8 cellular contexts compared by ENCODE assay signal in the genomic region with DNA sequence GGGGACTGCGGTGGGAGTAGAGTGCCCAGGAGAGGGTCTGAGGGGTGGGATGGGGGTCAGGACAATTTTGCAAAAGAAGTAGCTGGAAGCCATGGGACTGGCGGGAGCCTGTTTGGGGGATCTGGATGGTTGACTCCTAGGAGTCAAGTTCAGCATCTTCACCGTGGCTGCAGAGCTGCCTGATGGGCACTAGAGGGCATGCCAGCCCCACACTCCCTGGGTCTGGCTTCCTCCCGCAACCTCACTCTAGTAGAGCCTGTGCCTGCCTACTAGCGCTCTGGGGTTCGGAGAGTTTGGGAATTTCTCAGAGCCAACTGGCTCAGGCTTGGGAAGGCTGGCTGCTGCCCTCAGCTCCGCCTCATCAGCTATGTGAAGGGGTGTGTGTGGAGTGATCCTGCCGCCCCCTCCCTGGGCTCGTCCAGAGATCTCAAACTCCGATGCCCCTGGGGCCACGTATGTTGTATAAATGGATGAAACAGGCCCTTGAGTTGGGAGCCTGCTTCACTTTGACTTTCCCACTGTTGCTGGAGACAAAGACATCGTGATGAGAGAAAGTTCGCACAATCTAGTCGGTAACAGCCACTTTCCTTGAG. TPM values are rescaled to one million over a fixed set of nuclear protein-coding genes. Genes with fewer than 3 reads are reported as not detected.
DNase-seq lines count a peak whose midpoint lies in the region; ATAC-seq and TF ChIP-seq lines count a peak whose summit lies in the region.

No MANE protein-coding gene starts in this region.

- H3K27me3 ChIP-seq in lower lobe of right lung (ENCODE audit: low read depth): no peaks in the 10 kb centered on the region

- peak; percentile 16 for TF ChIP-seq CTCF in GM12801 (IDR thresholded peaks at IDR 0.05; ENCODE audit: extremely low read depth, insufficient read length)
- TF ChIP-seq CTCF in lower lobe of right lung (IDR thresholded peaks at IDR 0.05): peak; percentile 79

- H3K9me3 ChIP-seq in lower lobe of right lung: no peaks in the 10 kb centered on the region

- no peak overlapping the region for H3K4me3 ChIP-seq in lower lobe of right lung

- H3K4me1 ChIP-seq in lower lobe of right lung: peaks cover 25% of the 10 kb centered on the region

- ATAC-seq in HG02938 (IDR thresholded peaks at IDR 0.05; ENCODE audit: unreplicated experiment) (peak; percentile 41), lower lobe of right lung (peak; percentile 81 to 84)

- intact Hi-C loops in lower lobe of right lung (cut with DNase I): no loop called here

- H3K27ac ChIP-seq in lower lobe of right lung: no peak overlapping the region

- peak; percentile 35 for DNase-seq in NCI-H226
- peak; percentile 68 for DNase-seq in activated CD4-positive, alpha-beta T cell treated with anti-CD3 and anti-CD28 coated beads, Interleukin-2, amount 50 U/mL, for 1 hour
- peak; percentile 80 for DNase-seq in dermis blood vessel endothelial cell
- peak; percentile 80 for DNase-seq in lower lobe of right lung
- peak; percentile 47 for DNase-seq in stimulated activated CD8-positive, alpha-beta memory T cell treated with anti-CD3 and anti-CD28 coated beads, Interleukin-15, amount 100 ng/mL, for 24 hours (ENCODE audit: low read depth)
- DNase-seq in cortex of kidney (lab: John Stamatoyannopoulos, UW): no peak

- H3K36me3 ChIP-seq in lower lobe of right lung: peaks cover 39% of the 10 kb centered on the region

RNA-seq across cellular contexts. Expression of gene TSPAN17, which starts 10.8 kb away (rescaled TPM):
- total RNA-seq in dermis blood vessel endothelial cell (51.2 and 53.6 TPM in 2 replicates), lower lobe of right lung (32.3 TPM)

RNA-seq across cellular contexts. Expression of gene EIF4E1B, which starts 27.6 kb away (rescaled TPM):
- not detected in 2 replicates for total RNA-seq in dermis blood vessel endothelial cell
- not detected for total RNA-seq in lower lobe of right lung

RNA-seq across cellular contexts. Expression of gene SNCB, which starts 27.8 kb away (rescaled TPM):
- total RNA-seq in dermis blood vessel endothelial cell (0.84 and 1.4 TPM in 2 replicates), lower lobe of right lung (not detected)

RNA-seq across cellular contexts. Expression of gene GPRIN1, which starts 48.1 kb away (rescaled TPM):
- total RNA-seq in dermis blood vessel endothelial cell (7.7 and 8.7 TPM in 2 replicates), lower lobe of right lung (1.4 TPM)
